In genomic region chr2:189427872-189428271, GRCh38 we compare ENCODE assay signal across 18 cellular contexts. TPM values are rescaled to one million over a fixed set of nuclear protein-coding genes. Genes with fewer than 3 reads are reported as not detected.
DNase-seq lines count a peak whose midpoint lies in the region; ATAC-seq, FAIRE-seq and TF ChIP-seq lines count a peak whose summit lies in the region.
"Had no signal": no experiment of that assay in that cellular context is flagged by ENCODE, and none has a peak within 500 bp of the region (broad histone marks: within the 10 kb centered on the region; RNA-seq: fewer than 3 reads in every experiment).

No MANE protein-coding gene starts in this region.

- CTCF ChIA-PET in H1 (lab: Charles Lee; ENCODE audit: partially characterized antibody), result interaction anchor here (1.0 kb wide), 1 partner anchor 16 kb away, joined by 3 read pairs; no protein-coding TSS in a partner anchor
- CTCF ChIA-PET in Caco-2 (lab: Charles Lee), result interaction anchor here (0.6 kb wide), 1 partner anchor 285 kb away, joined by 3 read pairs; no protein-coding TSS in a partner anchor

- H3K27me3 ChIP-seq in HUES48 (ENCODE audit: control insufficient read depth, insufficient read depth, low read length), result no peaks in the 10 kb centered on the region
- no peaks in the 10 kb centered on the region for H3K27me3 ChIP-seq in H1 (replicated peaks in 1 of 4; ENCODE audit: control insufficient read depth in 3 of 4, extremely low read depth in 1 of 4, insufficient read depth in 3 of 4, low read length in 3 of 4)
- H3K27me3 ChIP-seq in neural progenitor cell, result no peaks in the 10 kb centered on the region
- H3K27me3 ChIP-seq in Caco-2 (replicated peaks; ENCODE audit: control insufficient read depth, insufficient read depth, low read length), result no peaks in the 10 kb centered on the region
- H3K27me3 ChIP-seq: BLaER1 treated with 17β-estradiol and CSF1 and Interleukin-3, amounts not matched to agents 10 nM and 100 nM had no signal

- H3K23ac ChIP-seq in H1 (ENCODE audit: insufficient read length), result no peak overlapping the region

- POLR2A ChIA-PET in H1 (lab: Charles Lee; ENCODE audit: partially characterized antibody), result interaction anchor here (1.3 to 1.5 kb wide), 2 partner anchors 13 to 14 kb away, joined by 3 to 6 read pairs; partner anchors contain the start of gene WDR75
- POLR2A ChIA-PET in Caco-2 (lab: Charles Lee), result no interaction called here

- H2BK5ac ChIP-seq in H1 (ENCODE audit: low read depth, low read length), result no peak overlapping the region

- H3K4me1 Mint-ChIP-seq in neural progenitor cell (peaks cover 7% of the 10 kb centered on the region), Caco-2 (ENCODE audit: low read depth, unreplicated experiment) (peaks cover 6% of the 10 kb centered on the region)
- H3K4me1 Mint-ChIP-seq: B cell, IgD-negative memory B cell had no signal

- no peak overlapping the region for H3K14ac ChIP-seq in H1 (ENCODE audit: insufficient read length)

- H3K9ac ChIP-seq in HUES48 (ENCODE audit: low read depth, low read length) (no peak overlapping the region), H1 (replicated peaks in 1 of 4; ENCODE audit: extremely low read depth in 1 of 4, low read depth in 3 of 4, low read length in 3 of 4) (no peak overlapping the region), neural progenitor cell (no peak overlapping the region)
- H3K9ac ChIP-seq: BLaER1 treated with 17β-estradiol and CSF1 and Interleukin-3, amounts not matched to agents 10 nM and 100 nM had no signal

- H2BK20ac ChIP-seq in H1 (ENCODE audit: low read length), result 0 out of 2 replicates have a peak overlapping the region, but pooled peaks have one; percentile 34

- H3K36me3 Mint-ChIP-seq in neural progenitor cell (peaks cover 2% of the 10 kb centered on the region), Caco-2 (ENCODE audit: insufficient read depth, unreplicated experiment) (no peaks in the 10 kb centered on the region)
- H3K36me3 Mint-ChIP-seq: CD8-positive, alpha-beta T cell; IgD-negative memory B cell had no signal

- H4K20me1 ChIP-seq in H1 (replicated peaks in 1 of 2; ENCODE audit: control insufficient read depth in 1 of 2, insufficient read depth in 2 of 2, low read length in 2 of 2) (no peaks in the 10 kb centered on the region), neural progenitor cell (ENCODE audit: low read depth) (no peaks in the 10 kb centered on the region)
- H4K20me1 ChIP-seq: BLaER1 treated with 17β-estradiol and CSF1 and Interleukin-3, amounts not matched to agents 10 nM and 100 nM had no signal

- TF ChIP-seq RAD21 in H1 (IDR thresholded peaks at IDR 0.05 in 1 of 2, conservative IDR thresholded peaks at IDR 0.05 in 1 of 2; ENCODE audit: low read depth in 2 of 2, low read length in 2 of 2), result no peak

- BruUV-seq in Caco-2 (replicated peaks; lab: Mats Ljungman, UMichigan), result no TSS peak

- H3K79me1 ChIP-seq in H1 (ENCODE audit: low read depth, low read length), result no peaks in the 10 kb centered on the region

- H2AK5ac ChIP-seq in H1 (ENCODE audit: low read depth, low read length), result no peak overlapping the region

- no peak overlapping the region for H3K27ac Mint-ChIP-seq in neural progenitor cell
- no peak overlapping the region for H3K27ac Mint-ChIP-seq in Caco-2 (ENCODE audit: unreplicated experiment)
- H3K27ac Mint-ChIP-seq: B cell; CD8-positive, alpha-beta T cell; IgD-negative memory B cell had no signal

- peaks cover 13% of the 10 kb centered on the region for H3K9me3 ChIP-seq in HUES48 (ENCODE audit: control insufficient read depth, insufficient read depth, low read length)
- peaks cover 12 to 13% of the 10 kb centered on the region in 2 experiments for H3K9me3 ChIP-seq in H1 (ENCODE audit: insufficient read depth in 2 of 2, low read depth in 1 of 2, low read length in 1 of 2)
- H3K9me3 ChIP-seq in neural progenitor cell (ENCODE audit: low read depth), result no peaks in the 10 kb centered on the region
- no peaks in the 10 kb centered on the region; the same call in 1 of the 2 replicates for H3K9me3 ChIP-seq in Caco-2
- H3K9me3 ChIP-seq: BLaER1 treated with 17β-estradiol and CSF1 and Interleukin-3, amounts not matched to agents 10 nM and 100 nM had no signal

- no peak overlapping the region for H3K56ac ChIP-seq in H1 (replicated peaks; ENCODE audit: insufficient read length, low read depth, low read length)

- no peaks in the 10 kb centered on the region for H3K36me3 ChIP-seq in HUES48 (ENCODE audit: control insufficient read depth, insufficient read depth, low read length)
- no peaks in the 10 kb centered on the region for H3K36me3 ChIP-seq in H1 (ENCODE audit: control insufficient read depth in 2 of 4, insufficient read depth in 4 of 4, low read length in 3 of 4)
- H3K36me3 ChIP-seq in neural progenitor cell, result no peaks in the 10 kb centered on the region
- H3K36me3 ChIP-seq in Caco-2 (ENCODE audit: control insufficient read depth, insufficient read depth, low read length), result no peaks in the 10 kb centered on the region
- H3K36me3 ChIP-seq: BLaER1 treated with 17β-estradiol and CSF1 and Interleukin-3, amounts not matched to agents 10 nM and 100 nM; HAP-1 had no signal

- H3K9me3 Mint-ChIP-seq in neural progenitor cell (peaks cover 4% of the 10 kb centered on the region), Caco-2 (ENCODE audit: unreplicated experiment) (no peaks in the 10 kb centered on the region)
- H3K9me3 Mint-ChIP-seq: CD8-positive, alpha-beta T cell; IgD-negative memory B cell had no signal

- no peak overlapping the region for H2BK12ac ChIP-seq in H1 (ENCODE audit: low read depth, low read length)

- intact Hi-C loops in Right ventricle myocardium superior (cut with DNase I), result no loop called here
- intact Hi-C loops in Caco-2 (cut with micrococcal nuclease; ENCODE audit: unreplicated experiment), result no loop called here

- peaks cover 5% of the 10 kb centered on the region for H3F3A ChIP-seq in neural progenitor cell (ENCODE audit: low read depth)

- no peak overlapping the region for H3K18ac ChIP-seq in H1 (ENCODE audit: extremely low read depth, low read length)

- peak; percentile 48 for ATAC-seq in left lobe of liver
- ATAC-seq in Right ventricle myocardium superior (ENCODE audit: poor library complexity), result no peak
- ATAC-seq: CD8-positive, alpha-beta T cell; GM12878 had no signal

- H2BK15ac ChIP-seq in H1 (ENCODE audit: low read length), result no peak overlapping the region

- 96% methylated on average over 2 of the region's 2 CpGs; no CpG with 5 or more reads in 1 of the 2 experiments for WGBS in H1 (ENCODE audit: extremely low coverage in 1 of 2, insufficient coverage in 1 of 2, insufficient read length in 1 of 2, insufficient replicate concordance in 2 of 2, low coverage in 1 of 2, low lambda C conversion rate in 2 of 2, missing lambda C conversion rate in 1 of 2), 2 experiments

- no peak overlapping the region for H4K91ac ChIP-seq in H1 (replicated peaks; ENCODE audit: insufficient read length, low read length)

- H3K4me2 ChIP-seq in H1 (ENCODE audit: insufficient read depth in 1 of 2, low read depth in 2 of 2, low read length in 2 of 2) (no peak overlapping the region), neural progenitor cell (no peak overlapping the region)
- H3K4me2 ChIP-seq: BLaER1 treated with 17β-estradiol and CSF1 and Interleukin-3, amounts not matched to agents 10 nM and 100 nM had no signal

- H4K5ac ChIP-seq in H1 (ENCODE audit: insufficient read length, low read depth, low read length), result no peak overlapping the region

- TF ChIP-seq EP300 in H1 (IDR thresholded peaks at IDR 0.05; ENCODE audit: borderline replicate concordance in 1 of 2, low read depth in 2 of 2, low read length in 2 of 2), result no peak

- H3K23me2 ChIP-seq in H1 (ENCODE audit: low read depth, low read length), result no peaks in the 10 kb centered on the region; the same call in 1 of the 2 replicates

- H3K4me3 Mint-ChIP-seq in neural progenitor cell, result no peak overlapping the region
- H3K4me3 Mint-ChIP-seq in Caco-2 (ENCODE audit: unreplicated experiment), result no peak overlapping the region
- H3K4me3 Mint-ChIP-seq: B cell; CD8-positive, alpha-beta T cell; IgD-negative memory B cell had no signal

- H2BK120ac ChIP-seq in H1 (replicated peaks; ENCODE audit: low read depth, low read length), result no peak overlapping the region

- peak overlapping the region; percentile 5; the same call in 1 of the 2 replicates for H3K4me3 ChIP-seq in HUES48 (ENCODE audit: low read depth, low read length)
- no peak overlapping the region for H3K4me3 ChIP-seq in H1 (ENCODE audit: extremely low read depth in 1 of 4, insufficient read depth in 2 of 4, low read depth in 3 of 4, low read length in 4 of 4)
- H3K4me3 ChIP-seq in neural progenitor cell, result no peak overlapping the region
- no peak overlapping the region for H3K4me3 ChIP-seq in Caco-2 (ENCODE audit: low read depth, low read length)
- H3K4me3 ChIP-seq: BLaER1 treated with 17β-estradiol and CSF1 and Interleukin-3, amounts not matched to agents 10 nM and 100 nM; GM12878; HAP-1 had no signal

- H2AFZ ChIP-seq in H1 (ENCODE audit: low read length) (no peak overlapping the region), neural progenitor cell (replicated peaks) (no peak overlapping the region)

- no peak overlapping the region for H3K4ac ChIP-seq in H1 (replicated peaks; ENCODE audit: insufficient read length, low read depth, low read length)

- DNase-seq in H1 (ENCODE audit: low read depth in 1 of 2, low spot score in 2 of 2) (no peak), left lobe of liver (ENCODE audit: low spot score) (no peak), neural progenitor cell (ENCODE audit: low spot score) (no peak), Right ventricle myocardium superior (no peak), Caco-2 (no peak), NCI-H1694 (lab: John Stamatoyannopoulos, UW) (no peak)
- DNase-seq: CD8-positive, alpha-beta T cell; DMS 273 treated with DMSO at 0.1 percent for 48 hours; DMS53; DND-41; EL had no signal

- no peak overlapping the region for H4K8ac ChIP-seq in H1 (ENCODE audit: extremely low read depth, insufficient read depth, low read length)

- no peak for FAIRE-seq in H1 (lab: Jason Lieb, UNC)
- FAIRE-seq: GM12878, GM19239 had no signal

- TF ChIP-seq CTCF in H1 (IDR thresholded peaks at IDR 0.05; ENCODE audit: control extremely low read depth in 1 of 3, insufficient read depth in 1 of 3, low read depth in 1 of 3, low read length in 3 of 3) (no peak), neural progenitor cell (IDR thresholded peaks at IDR 0.05) (no peak), Caco-2 (IDR thresholded peaks at IDR 0.05; ENCODE audit: insufficient read depth in 1 of 2, low read depth in 1 of 2, low read length in 1 of 2, severe bottlenecking in 1 of 2, unreplicated experiment in 1 of 2) (no peak)

- H3K27me3 Mint-ChIP-seq in neural progenitor cell (ENCODE audit: insufficient read depth, low read depth), result no peaks in the 10 kb centered on the region
- H3K27me3 Mint-ChIP-seq in Caco-2 (ENCODE audit: insufficient read depth, unreplicated experiment), result no peaks in the 10 kb centered on the region

- no peak for TF ChIP-seq POLR2A in H1 (IDR thresholded peaks at IDR 0.05; ENCODE audit: control extremely low read depth in 1 of 2, low read depth in 2 of 2, low read length in 2 of 2)

- peaks cover 7% of the 10 kb centered on the region for H3K4me1 ChIP-seq in HUES48 (ENCODE audit: control insufficient read depth, insufficient read depth, low read length)
- H3K4me1 ChIP-seq in H1 (replicated peaks in 1 of 4; ENCODE audit: control insufficient read depth in 3 of 4, insufficient read depth in 4 of 4, low read length in 3 of 4), result peaks cover 0 to 3% (median 0%) of the 10 kb centered on the region in 4 experiments; a peak in 3 of 7 replicates
- H3K4me1 ChIP-seq in neural progenitor cell, result peaks cover 13% of the 10 kb centered on the region
- H3K4me1 ChIP-seq in Caco-2, result peaks cover 10% of the 10 kb centered on the region
- H3K4me1 ChIP-seq: BLaER1 treated with 17β-estradiol and CSF1 and Interleukin-3, amounts not matched to agents 10 nM and 100 nM; HAP-1 had no signal

- H3K79me2 ChIP-seq in H1 (ENCODE audit: control insufficient read depth in 1 of 2, insufficient read depth in 2 of 2, low read length in 2 of 2), result no peaks in the 10 kb centered on the region
- H3K79me2 ChIP-seq in neural progenitor cell (ENCODE audit: low read depth), result no peaks in the 10 kb centered on the region

- H3K27ac ChIP-seq in HUES48 (ENCODE audit: low read depth, low read length), result no peak overlapping the region
- H3K27ac ChIP-seq in H1 (ENCODE audit: low read depth, low read length), result no peak overlapping the region
- H3K27ac ChIP-seq in neural progenitor cell, result peak overlapping the region; percentile 21
- H3K27ac ChIP-seq: BLaER1 treated with 17β-estradiol and CSF1 and Interleukin-3, amounts not matched to agents 10 nM and 100 nM had no signal

RNA-seq across cellular contexts. Expression of gene WDR75, which starts 13.4 kb away (rescaled TPM):
- total RNA-seq in H1 (2021; fragmentation: NEBNext Ultra II Directional; extraction: Animal tissue kit (Norgen Biotek cat#: 25700)), result 69.3 and 77.1 TPM in 2 replicates
- 15.3 and 26.9 TPM in 2 replicates for polyA plus RNA-seq in H1 (2011; rRNA removed)
- 37.8 TPM for polyA plus RNA-seq in H1 (2011; cell fraction: cytosol; rRNA removed)
- 73.4 TPM for polyA plus RNA-seq in H1 (2011; cell fraction: nucleus; rRNA removed)
- 32.7 to 132 TPM (median 37.1 TPM) in 4 replicates for polyA plus RNA-seq in H1 (2012, experiment 1 of 2)
- polyA plus RNA-seq in H1 (2012, experiment 2 of 2), result 4.9 TPM
- 67.8 TPM for polyA plus RNA-seq in H1 (2013, experiment 1 of 2)
- 63.8 TPM for polyA plus RNA-seq in H1 (2013, experiment 2 of 2)
- 102 and 141 TPM in 2 replicates for polyA minus RNA-seq in H1 (2011; rRNA and poly(A)+ RNA removed)
- 25.9 TPM for polyA minus RNA-seq in H1 (2011; cell fraction: cytosol; rRNA and poly(A)+ RNA removed)
- 167 TPM for polyA minus RNA-seq in H1 (2011; cell fraction: nucleus; rRNA and poly(A)+ RNA removed)
- total RNA-seq in left lobe of liver, result 9.0 TPM
- total RNA-seq in neural progenitor cell (ENCODE audit: low replicate concordance), result 85.3 and 121 TPM in 2 replicates
- total RNA-seq in Right ventricle myocardium superior, result 15.0 TPM
- 50.2 and 57.7 TPM in 2 replicates for total RNA-seq in Caco-2 (2022)
